In the genomic region with DNA sequence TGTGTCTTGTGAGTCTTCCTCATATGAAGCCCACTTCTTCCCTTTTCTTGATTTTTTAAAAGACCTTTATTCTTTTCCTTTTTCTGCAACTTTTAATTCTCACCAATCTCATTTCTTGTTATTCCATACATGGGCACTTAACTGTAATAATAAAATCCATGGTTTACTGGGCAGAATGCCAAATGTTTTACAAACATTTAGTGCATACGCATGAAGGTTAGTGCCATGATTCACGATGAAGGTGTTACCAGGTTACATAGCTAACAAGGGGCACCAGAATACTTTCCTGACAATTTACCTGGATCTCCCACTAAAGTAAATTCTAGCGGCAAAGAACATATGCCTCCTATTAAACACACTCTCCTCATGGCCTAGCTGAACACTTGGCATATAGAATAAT, we compare ENCODE assay signal across 22 cellular contexts. TPM values are rescaled to one million over a fixed set of nuclear protein-coding genes. Genes with fewer than 3 reads are reported as not detected.
A peak's percentile ranks its signal among the peaks of the same experiment; 100 is the strongest.
DNase-seq lines count a peak whose midpoint lies in the region; ATAC-seq and TF ChIP-seq lines count a peak whose summit lies in the region.
"Had no signal": no experiment of that assay in that cellular context is flagged by ENCODE, and none has a peak within 500 bp of the region (broad histone marks: within the 10 kb centered on the region; RNA-seq: fewer than 3 reads in every experiment).

No MANE protein-coding gene starts in this region.

- H3K27ac ChIP-seq in GM23338 (ENCODE audit: low read depth) (no peak overlapping the region), heart left ventricle (no peak overlapping the region)
- H3K27ac ChIP-seq: 22Rv1, Peyer's patch, SK-N-MC had no signal

- no peak for TF ChIP-seq CTCF in GM23338 (conservative IDR thresholded peaks at IDR 0.05; ENCODE audit: low read depth in 2 of 2)
- no peak for TF ChIP-seq CTCF in nephron progenitor cell (IDR thresholded peaks at IDR 0.05)
- no peak for TF ChIP-seq CTCF in heart left ventricle (IDR thresholded peaks at IDR 0.05)

- H3K27me3 ChIP-seq in GM23338 (ENCODE audit: insufficient read depth), result no peaks in the 10 kb centered on the region
- H3K27me3 ChIP-seq in heart left ventricle, result no peaks in the 10 kb centered on the region
- H3K27me3 ChIP-seq: Peyer's patch had no signal

- H3K4me2 ChIP-seq in GM23338, result no peak overlapping the region

- TF ChIP-seq POLR2A in heart left ventricle (IDR thresholded peaks at IDR 0.05), result no peak

- H3K9me3 Mint-ChIP-seq in GM23338 (no peaks in the 10 kb centered on the region), nephron progenitor cell (no peaks in the 10 kb centered on the region)
- no peaks in the 10 kb centered on the region for H3K9me3 Mint-ChIP-seq in activated T-helper 2 cell treated with anti-CD3 and anti-CD28 coated beads, Interferon-gamma antibody, Interleukin-2, Interleukin-4, amounts not matched to agents 10 μg/mL and 5 μg/mL and 100 μg/mL, durations not matched to agents 14 hours and 24 hours and 36 hours
- H3K9me3 Mint-ChIP-seq: CD4-positive, CD25-positive, alpha-beta regulatory T cell; H9 had no signal

- DNase-seq in DMS153 (lab: John Stamatoyannopoulos, UW) (peak; percentile 15), DMS153 treated with DMSO at 0.1 percent for 48 hours (lab: John Stamatoyannopoulos, UW; ENCODE audit: unreplicated experiment) (no peak), GM23338 (ENCODE audit: low spot score) (no peak), dermis blood vessel endothelial cell (peak; percentile 12), nephron progenitor cell (no peak), heart left ventricle (no peak), NOMO-1 treated with dmso at 0.1 percent for 144 hours (lab: John Stamatoyannopoulos, UW; ENCODE audit: unreplicated experiment) (no peak)
- no peak for DNase-seq in activated T-helper 2 cell treated with anti-CD3 and anti-CD28 coated beads, Interferon-gamma antibody, Interleukin-2, Interleukin-4, amounts not matched to agents 10 μg/mL and 5 μg/mL and 100 μg/mL, durations not matched to agents 14 hours and 24 hours and 36 hours (ENCODE audit: low spot score)
- DNase-seq: CD4-positive, CD25-positive, alpha-beta regulatory T cell; DND-41; H9; MV-4-11; NCI-H1436; NCI-H2029 treated with DMSO at 0.1 percent for 48 hours; NCI-H446; NCI-H774; Peyer's patch; Right ventricle myocardium superior; T-helper 1 cell had no signal

- peaks cover 12% of the 10 kb centered on the region for H4K20me1 ChIP-seq in GM23338 (replicated peaks; ENCODE audit: insufficient read depth)

- H3K36me3 ChIP-seq in GM23338 (ENCODE audit: insufficient read depth), result no peaks in the 10 kb centered on the region; the same call in 1 of the 2 replicates
- H3K36me3 ChIP-seq in heart left ventricle, result peaks cover 0 to 26% (median 18%) of the 10 kb centered on the region in 9 donors

- peaks cover 29% of the 10 kb centered on the region for H3K36me3 Mint-ChIP-seq in GM23338 (ENCODE audit: low read depth)
- peaks cover 42% of the 10 kb centered on the region for H3K36me3 Mint-ChIP-seq in nephron progenitor cell (ENCODE audit: low read depth)
- peaks cover 42% of the 10 kb centered on the region for H3K36me3 Mint-ChIP-seq in activated T-helper 2 cell treated with anti-CD3 and anti-CD28 coated beads, Interferon-gamma antibody, Interleukin-2, Interleukin-4, amounts not matched to agents 10 μg/mL and 5 μg/mL and 100 μg/mL, durations not matched to agents 14 hours and 24 hours and 36 hours (ENCODE audit: low read depth)

- peaks cover 86% of the 10 kb centered on the region for H3K79me2 ChIP-seq in GM23338 (replicated peaks; ENCODE audit: insufficient read depth)

- H3K4me1 ChIP-seq in GM23338 (ENCODE audit: insufficient read depth) (peaks cover 14% of the 10 kb centered on the region), heart left ventricle (peaks cover 0 to 6% (median 0%) of the 10 kb centered on the region in 12 donors)
- H3K4me1 ChIP-seq: Peyer's patch had no signal

- H3K9me3 ChIP-seq in heart left ventricle, result no peaks in the 10 kb centered on the region
- H3K9me3 ChIP-seq: Peyer's patch had no signal

- H3K27me3 Mint-ChIP-seq in GM23338 (ENCODE audit: insufficient read depth, low read depth, poor library complexity) (no peaks in the 10 kb centered on the region), nephron progenitor cell (ENCODE audit: low read depth, poor library complexity) (no peaks in the 10 kb centered on the region)
- no peaks in the 10 kb centered on the region for H3K27me3 Mint-ChIP-seq in activated T-helper 2 cell treated with anti-CD3 and anti-CD28 coated beads, Interferon-gamma antibody, Interleukin-2, Interleukin-4, amounts not matched to agents 10 μg/mL and 5 μg/mL and 100 μg/mL, durations not matched to agents 14 hours and 24 hours and 36 hours (ENCODE audit: low read depth)
- H3K27me3 Mint-ChIP-seq: B cell; CD4-positive, CD25-positive, alpha-beta regulatory T cell had no signal

- peak overlapping the region; percentile 17; the same call in 1 of the 2 replicates for H3K27ac Mint-ChIP-seq in GM23338
- H3K27ac Mint-ChIP-seq in nephron progenitor cell, result peak overlapping the region; percentile 52
- no peak overlapping the region for H3K27ac Mint-ChIP-seq in activated T-helper 2 cell treated with anti-CD3 and anti-CD28 coated beads, Interferon-gamma antibody, Interleukin-2, Interleukin-4, amounts not matched to agents 10 μg/mL and 5 μg/mL and 100 μg/mL, durations not matched to agents 14 hours and 24 hours and 36 hours
- H3K27ac Mint-ChIP-seq: B cell; CD4-positive, CD25-positive, alpha-beta regulatory T cell had no signal

- H3F3A ChIP-seq in GM23338 (replicated peaks; ENCODE audit: low read depth), result no peaks in the 10 kb centered on the region

- WGBS in heart left ventricle, 4 donors, result 94 to 97% (median 96%) methylated on average over 3 of the region's 3 CpGs

- ATAC-seq in GM23338, result no peak
- ATAC-seq in heart left ventricle, result no peak

- intact Hi-C loops in heart left ventricle (cut with DNase I), result no loop called here
- intact Hi-C loops in activated T-helper 2 cell treated with anti-CD3 and anti-CD28 coated beads, Interferon-gamma antibody, Interleukin-2, Interleukin-4, amounts not matched to agents 10 μg/mL and 5 μg/mL and 100 μg/mL, durations not matched to agents 14 hours and 24 hours and 36 hours (cut with micrococcal nuclease), result no loop called here

- H3K4me3 Mint-ChIP-seq in GM23338, result no peak overlapping the region
- H3K4me3 Mint-ChIP-seq in nephron progenitor cell, result no peak overlapping the region
- no peak overlapping the region for H3K4me3 Mint-ChIP-seq in activated T-helper 2 cell treated with anti-CD3 and anti-CD28 coated beads, Interferon-gamma antibody, Interleukin-2, Interleukin-4, amounts not matched to agents 10 μg/mL and 5 μg/mL and 100 μg/mL, durations not matched to agents 14 hours and 24 hours and 36 hours (ENCODE audit: low read depth)
- H3K4me3 Mint-ChIP-seq: B cell; CD4-positive, CD25-positive, alpha-beta regulatory T cell; H9 had no signal

- no peaks in the 10 kb centered on the region for H3K9me2 ChIP-seq in GM23338 (ENCODE audit: insufficient read depth)

- H3K4me3 ChIP-seq in GM23338, result no peak overlapping the region
- no peak overlapping the region for H3K4me3 ChIP-seq in heart left ventricle
- H3K4me3 ChIP-seq: Peyer's patch, SK-N-MC had no signal

- H3K4me1 Mint-ChIP-seq in GM23338, result peaks cover 33% of the 10 kb centered on the region
- H3K4me1 Mint-ChIP-seq in nephron progenitor cell, result peaks cover 13% of the 10 kb centered on the region
- H3K4me1 Mint-ChIP-seq in activated T-helper 2 cell treated with anti-CD3 and anti-CD28 coated beads, Interferon-gamma antibody, Interleukin-2, Interleukin-4, amounts not matched to agents 10 μg/mL and 5 μg/mL and 100 μg/mL, durations not matched to agents 14 hours and 24 hours and 36 hours (ENCODE audit: low read depth), result peaks cover 2% of the 10 kb centered on the region

- H2AFZ ChIP-seq in GM23338, result no peak overlapping the region

TF ChIP-seq in GM23338, 12 proteins besides CTCF, POLR2A, EP300 and RAD21:
- TF ChIP-seq, protein P1, sequence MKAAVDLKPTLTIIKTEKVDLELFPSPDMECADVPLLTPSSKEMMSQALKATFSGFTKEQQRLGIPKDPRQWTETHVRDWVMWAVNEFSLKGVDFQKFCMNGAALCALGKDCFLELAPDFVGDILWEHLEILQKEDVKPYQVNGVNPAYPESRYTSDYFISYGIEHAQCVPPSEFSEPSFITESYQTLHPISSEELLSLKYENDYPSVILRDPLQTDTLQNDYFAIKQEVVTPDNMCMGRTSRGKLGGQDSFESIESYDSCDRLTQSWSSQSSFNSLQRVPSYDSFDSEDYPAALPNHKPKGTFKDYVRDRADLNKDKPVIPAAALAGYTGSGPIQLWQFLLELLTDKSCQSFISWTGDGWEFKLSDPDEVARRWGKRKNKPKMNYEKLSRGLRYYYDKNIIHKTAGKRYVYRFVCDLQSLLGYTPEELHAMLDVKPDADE (IDR thresholded peaks at IDR 0.05), result no peak
- TF ChIP-seq EZH2 (IDR thresholded peaks at IDR 0.05; ENCODE audit: low read depth, unreplicated experiment), result no peak

RNA-seq across cellular contexts. Expression of gene MAN2A1, which starts 28.5 kb away (rescaled TPM):
- total RNA-seq in GM23338 (2014; rRNA removed; shearing (Covaris generic)), result 129 and 132 TPM in 2 replicates
- polyA plus RNA-seq in GM23338 (2016; fragmentation: Nextera tagmentation; extraction: Ambion mirVana) (28.3 and 32.5 TPM in 2 replicates), heart left ventricle (1 to 10 TPM; 2.0 to 5.1 TPM)
- total RNA-seq in dermis blood vessel endothelial cell (89.2 and 110 TPM in 2 replicates), heart left ventricle (10 to 100 TPM in 2 of 9 donors, 1 to 10 TPM in 7; 5.9 to 22.9 (median 8.5) TPM)
- 33.1 and 33.3 TPM in 2 replicates for total RNA-seq in activated T-helper 2 cell treated with anti-CD3 and anti-CD28 coated beads, Interferon-gamma antibody, Interleukin-2, Interleukin-4, amounts not matched to agents 10 μg/mL and 5 μg/mL and 100 μg/mL, durations not matched to agents 14 hours and 24 hours and 36 hours

Comparison
In these comparisons a context has a peak if more than half of its experiments do, and no peak if none do; other contexts are left out.
1. DNase-seq: peak in DMS153 (single experiment) and dermis blood vessel endothelial cell (single experiment); none in DMS153 treated with DMSO at 0.1 percent for 48 hours (single experiment), GM23338 (single experiment), nephron progenitor cell (single experiment), heart left ventricle (0 of 5), NOMO-1 treated with dmso at 0.1 percent for 144 hours (single experiment) and activated T-helper 2 cell treated with anti-CD3 and anti-CD28 coated beads, Interferon-gamma antibody, Interleukin-2, Interleukin-4, amounts not matched to agents 10 μg/mL and 5 μg/mL and 100 μg/mL, durations not matched to agents 14 hours and 24 hours and 36 hours (single experiment).